Comparison of ENCODE assay signal across 1 cellular context in the genomic region with DNA sequence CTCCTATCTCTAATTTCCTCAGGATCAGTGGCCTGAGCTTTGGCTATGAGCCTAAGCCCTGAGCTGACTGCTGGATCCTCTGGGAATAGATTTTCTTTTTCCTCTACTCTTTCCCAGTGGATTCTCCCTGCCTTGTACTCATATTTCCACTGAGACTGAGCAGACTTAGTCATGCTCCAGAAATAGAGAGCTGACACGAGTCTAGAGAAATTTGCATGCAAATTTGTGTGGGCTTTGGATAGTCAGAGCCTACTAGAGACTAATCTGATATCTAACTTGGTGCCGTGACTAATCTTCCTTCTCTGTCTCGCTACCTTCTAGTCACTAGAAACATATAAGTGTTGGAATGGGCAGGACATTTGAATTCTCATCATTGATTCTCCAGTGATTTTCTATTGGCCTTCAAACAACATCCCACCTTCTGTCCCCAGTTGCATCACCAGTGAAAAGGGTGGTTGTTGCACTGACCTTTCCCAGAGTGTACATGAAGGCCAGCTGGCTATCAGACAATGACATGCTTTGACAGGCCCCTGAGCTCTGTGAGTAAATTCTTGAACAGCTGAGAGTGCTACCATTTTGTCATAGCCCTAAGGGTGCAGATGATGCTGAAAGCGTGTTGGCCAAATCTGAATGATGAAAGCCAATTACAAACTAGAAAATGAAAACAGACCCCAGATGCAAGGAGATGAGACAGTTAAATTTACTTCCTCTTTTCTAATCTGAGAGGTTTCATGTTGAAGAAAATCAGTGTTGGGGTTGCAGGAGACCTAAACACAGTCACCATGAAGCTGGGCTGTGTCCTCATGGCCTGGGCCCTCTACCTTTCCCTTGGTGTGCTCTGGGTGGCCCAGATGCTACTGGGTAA.
TF ChIP-seq lines count a peak whose summit lies in the region.

Gene FCRLA (plus strand): TSS at position 747 of the 865 bp plus-strand sequence. CDS start 36 bp downstream, at position 783.

TF ChIP-seq in K562, 482 proteins besides CTCF, POLR2A, EP300 and RAD21 (continued from another document and continues in another):
- TF ChIP-seq, protein P1, sequence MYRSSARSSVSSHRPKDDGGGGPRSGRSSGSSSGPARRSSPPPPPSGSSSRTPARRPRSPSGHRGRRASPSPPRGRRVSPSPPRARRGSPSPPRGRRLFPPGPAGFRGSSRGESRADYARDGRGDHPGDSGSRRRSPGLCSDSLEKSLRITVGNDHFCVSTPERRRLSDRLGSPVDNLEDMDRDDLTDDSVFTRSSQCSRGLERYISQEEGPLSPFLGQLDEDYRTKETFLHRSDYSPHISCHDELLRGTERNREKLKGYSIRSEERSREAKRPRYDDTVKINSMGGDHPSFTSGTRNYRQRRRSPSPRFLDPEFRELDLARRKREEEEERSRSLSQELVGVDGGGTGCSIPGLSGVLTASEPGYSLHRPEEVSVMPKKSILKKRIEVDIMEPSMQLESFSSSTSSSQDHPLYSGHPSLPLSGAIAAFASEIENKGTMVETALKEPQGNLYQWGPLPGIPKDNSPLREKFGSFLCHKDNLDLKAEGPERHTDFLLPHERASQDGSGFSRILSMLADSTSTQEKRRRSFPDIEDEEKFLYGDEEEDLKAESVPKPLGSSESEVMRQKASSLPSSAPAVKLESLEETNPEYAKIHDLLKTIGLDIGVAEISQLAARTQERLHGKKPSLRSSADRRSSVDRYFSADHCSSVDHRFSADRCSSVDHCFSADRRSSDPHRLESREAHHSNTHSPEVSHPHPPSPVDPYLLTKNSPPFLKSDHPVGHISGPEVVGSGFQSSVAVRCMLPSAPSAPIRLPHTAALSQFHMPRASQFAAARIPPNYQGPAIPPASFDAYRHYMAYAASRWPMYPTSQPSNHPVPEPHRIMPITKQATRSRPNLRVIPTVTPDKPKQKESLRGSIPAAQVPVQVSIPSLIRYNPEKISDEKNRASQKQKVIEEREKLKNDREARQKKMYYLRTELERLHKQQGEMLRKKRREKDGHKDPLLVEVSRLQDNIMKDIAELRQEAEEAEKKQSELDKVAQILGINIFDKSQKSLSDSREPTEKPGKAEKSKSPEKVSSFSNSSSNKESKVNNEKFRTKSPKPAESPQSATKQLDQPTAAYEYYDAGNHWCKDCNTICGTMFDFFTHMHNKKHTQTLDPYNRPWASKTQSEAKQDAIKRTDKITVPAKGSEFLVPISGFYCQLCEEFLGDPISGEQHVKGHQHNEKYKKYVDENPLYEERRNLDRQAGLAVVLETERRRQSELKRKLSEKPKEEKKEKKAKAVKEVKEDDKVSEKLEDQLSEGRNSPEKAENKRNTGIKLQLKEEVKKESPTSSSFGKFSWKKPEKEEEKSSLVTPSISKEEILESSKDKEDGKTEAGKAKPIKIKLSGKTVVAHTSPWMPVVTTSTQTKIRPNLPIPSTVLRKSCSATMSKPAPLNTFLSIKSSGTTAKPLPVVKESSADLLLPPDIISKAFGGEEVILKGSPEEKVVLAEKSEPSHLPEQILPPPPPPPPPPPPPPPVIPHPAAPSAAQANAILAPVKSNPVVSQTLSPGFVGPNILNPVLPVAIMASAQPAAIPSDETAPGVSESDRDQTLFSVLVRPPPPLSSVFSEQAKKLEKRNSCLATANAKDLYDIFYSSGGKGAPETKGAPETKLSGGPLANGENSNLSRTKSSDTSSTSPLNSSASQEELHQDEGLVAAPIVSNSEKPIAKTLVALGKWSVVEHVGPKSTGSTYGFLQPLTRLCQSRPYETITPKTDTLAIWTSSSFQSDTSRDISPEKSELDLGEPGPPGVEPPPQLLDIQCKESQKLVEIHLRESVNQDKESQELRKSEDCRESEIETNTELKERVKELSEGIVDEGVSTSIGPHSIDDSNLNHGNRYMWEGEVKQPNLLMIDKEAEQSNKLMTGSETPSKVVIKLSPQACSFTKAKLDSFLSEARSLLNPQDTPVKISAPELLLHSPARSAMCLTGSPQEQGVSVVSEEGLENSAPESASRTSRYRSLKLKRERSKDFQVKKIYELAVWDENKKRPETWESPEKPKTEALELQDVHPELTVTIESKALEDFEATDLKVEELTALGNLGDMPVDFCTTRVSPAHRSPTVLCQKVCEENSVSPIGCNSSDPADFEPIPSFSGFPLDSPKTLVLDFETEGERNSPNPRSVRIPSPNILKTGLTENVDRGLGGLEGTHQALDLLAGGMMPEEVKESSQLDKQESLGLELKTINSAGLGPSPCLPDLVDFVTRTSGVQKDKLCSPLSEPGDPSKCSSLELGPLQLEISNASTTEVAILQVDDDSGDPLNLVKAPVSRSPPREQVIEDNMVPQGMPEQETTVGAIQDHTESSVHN (IDR thresholded peaks at IDR 0.05; ENCODE audit: borderline replicate concordance in 1 of 2, low read depth in 1 of 2) = peak in 1 of 2 experiments; percentile 85; a peak in 2 of 4 replicates
- no peak for TF ChIP-seq ZNF586 (CRISPR knock-in tag; conservative IDR thresholded peaks at IDR 0.05)
- TF ChIP-seq PCBP2 (IDR thresholded peaks at IDR 0.05; ENCODE audit: low read depth, low read length, poor library complexity, severe bottlenecking) = no peak
- no peak for TF ChIP-seq KLF6 (CRISPR knock-in tag; IDR thresholded peaks at IDR 0.05; ENCODE audit: borderline replicate concordance)
- peak; percentile 68; the same call in 1 of the 2 replicates for TF ChIP-seq CTBP1 (IDR thresholded peaks at IDR 0.05; ENCODE audit: borderline replicate concordance)
- no peak for TF ChIP-seq LARP7 (IDR thresholded peaks at IDR 0.05)
- no peak for TF ChIP-seq NBN (IDR thresholded peaks at IDR 0.05; ENCODE audit: low read depth)
- TF ChIP-seq, protein P2, sequence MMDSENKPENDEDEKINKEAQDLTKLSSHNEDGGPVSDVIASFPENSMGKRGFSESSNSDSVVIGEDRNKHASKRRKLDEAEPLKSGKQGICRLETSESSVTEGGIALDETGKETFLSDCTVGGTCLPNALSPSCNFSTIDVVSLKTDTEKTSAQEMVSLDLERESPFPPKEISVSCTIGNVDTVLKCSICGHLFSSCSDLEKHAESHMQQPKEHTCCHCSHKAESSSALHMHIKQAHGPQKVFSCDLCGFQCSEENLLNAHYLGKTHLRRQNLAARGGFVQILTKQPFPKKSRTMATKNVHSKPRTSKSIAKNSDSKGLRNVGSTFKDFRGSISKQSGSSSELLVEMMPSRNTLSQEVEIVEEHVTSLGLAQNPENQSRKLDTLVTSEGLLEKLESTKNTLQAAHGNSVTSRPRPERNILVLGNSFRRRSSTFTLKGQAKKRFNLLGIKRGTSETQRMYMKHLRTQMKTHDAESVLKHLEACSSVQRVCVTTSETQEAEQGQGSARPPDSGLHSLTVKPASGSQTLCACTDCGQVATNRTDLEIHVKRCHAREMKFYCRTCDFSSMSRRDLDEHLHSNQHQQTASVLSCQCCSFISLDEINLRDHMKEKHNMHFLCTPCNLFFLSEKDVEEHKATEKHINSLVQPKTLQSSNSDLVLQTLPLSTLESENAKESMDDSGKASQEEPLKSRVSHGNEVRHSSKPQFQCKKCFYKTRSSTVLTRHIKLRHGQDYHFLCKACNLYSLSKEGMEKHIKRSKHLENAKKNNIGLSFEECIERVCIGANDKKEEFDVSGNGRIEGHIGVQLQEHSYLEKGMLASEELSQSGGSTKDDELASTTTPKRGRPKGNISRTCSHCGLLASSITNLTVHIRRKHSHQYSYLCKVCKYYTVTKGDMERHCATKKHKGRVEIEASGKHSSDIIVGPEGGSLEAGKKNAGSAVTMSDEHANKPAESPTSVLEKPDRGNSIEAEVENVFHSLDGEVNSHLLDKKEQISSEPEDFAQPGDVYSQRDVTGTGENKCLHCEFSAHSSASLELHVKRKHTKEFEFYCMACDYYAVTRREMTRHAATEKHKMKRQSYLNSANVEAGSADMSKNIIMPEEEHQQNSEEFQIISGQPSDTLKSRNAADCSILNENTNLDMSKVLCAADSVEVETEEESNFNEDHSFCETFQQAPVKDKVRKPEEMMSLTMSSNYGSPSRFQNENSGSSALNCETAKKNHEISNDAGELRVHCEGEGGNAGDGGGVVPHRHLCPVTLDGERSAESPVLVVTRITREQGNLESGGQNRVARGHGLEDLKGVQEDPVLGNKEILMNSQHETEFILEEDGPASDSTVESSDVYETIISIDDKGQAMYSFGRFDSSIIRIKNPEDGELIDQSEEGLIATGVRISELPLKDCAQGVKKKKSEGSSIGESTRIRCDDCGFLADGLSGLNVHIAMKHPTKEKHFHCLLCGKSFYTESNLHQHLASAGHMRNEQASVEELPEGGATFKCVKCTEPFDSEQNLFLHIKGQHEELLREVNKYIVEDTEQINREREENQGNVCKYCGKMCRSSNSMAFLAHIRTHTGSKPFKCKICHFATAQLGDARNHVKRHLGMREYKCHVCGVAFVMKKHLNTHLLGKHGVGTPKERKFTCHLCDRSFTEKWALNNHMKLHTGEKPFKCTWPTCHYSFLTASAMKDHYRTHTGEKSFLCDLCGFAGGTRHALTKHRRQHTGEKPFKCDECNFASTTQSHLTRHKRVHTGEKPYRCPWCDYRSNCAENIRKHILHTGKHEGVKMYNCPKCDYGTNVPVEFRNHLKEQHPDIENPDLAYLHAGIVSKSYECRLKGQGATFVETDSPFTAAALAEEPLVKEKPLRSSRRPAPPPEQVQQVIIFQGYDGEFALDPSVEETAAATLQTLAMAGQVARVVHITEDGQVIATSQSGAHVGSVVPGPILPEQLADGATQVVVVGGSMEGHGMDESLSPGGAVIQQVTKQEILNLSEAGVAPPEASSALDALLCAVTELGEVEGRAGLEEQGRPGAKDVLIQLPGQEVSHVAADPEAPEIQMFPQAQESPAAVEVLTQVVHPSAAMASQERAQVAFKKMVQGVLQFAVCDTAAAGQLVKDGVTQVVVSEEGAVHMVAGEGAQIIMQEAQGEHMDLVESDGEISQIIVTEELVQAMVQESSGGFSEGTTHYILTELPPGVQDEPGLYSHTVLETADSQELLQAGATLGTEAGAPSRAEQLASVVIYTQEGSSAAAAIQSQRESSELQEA (IDR thresholded peaks at IDR 0.05; ENCODE audit: low read depth) = no peak
- TF ChIP-seq, protein P3, sequence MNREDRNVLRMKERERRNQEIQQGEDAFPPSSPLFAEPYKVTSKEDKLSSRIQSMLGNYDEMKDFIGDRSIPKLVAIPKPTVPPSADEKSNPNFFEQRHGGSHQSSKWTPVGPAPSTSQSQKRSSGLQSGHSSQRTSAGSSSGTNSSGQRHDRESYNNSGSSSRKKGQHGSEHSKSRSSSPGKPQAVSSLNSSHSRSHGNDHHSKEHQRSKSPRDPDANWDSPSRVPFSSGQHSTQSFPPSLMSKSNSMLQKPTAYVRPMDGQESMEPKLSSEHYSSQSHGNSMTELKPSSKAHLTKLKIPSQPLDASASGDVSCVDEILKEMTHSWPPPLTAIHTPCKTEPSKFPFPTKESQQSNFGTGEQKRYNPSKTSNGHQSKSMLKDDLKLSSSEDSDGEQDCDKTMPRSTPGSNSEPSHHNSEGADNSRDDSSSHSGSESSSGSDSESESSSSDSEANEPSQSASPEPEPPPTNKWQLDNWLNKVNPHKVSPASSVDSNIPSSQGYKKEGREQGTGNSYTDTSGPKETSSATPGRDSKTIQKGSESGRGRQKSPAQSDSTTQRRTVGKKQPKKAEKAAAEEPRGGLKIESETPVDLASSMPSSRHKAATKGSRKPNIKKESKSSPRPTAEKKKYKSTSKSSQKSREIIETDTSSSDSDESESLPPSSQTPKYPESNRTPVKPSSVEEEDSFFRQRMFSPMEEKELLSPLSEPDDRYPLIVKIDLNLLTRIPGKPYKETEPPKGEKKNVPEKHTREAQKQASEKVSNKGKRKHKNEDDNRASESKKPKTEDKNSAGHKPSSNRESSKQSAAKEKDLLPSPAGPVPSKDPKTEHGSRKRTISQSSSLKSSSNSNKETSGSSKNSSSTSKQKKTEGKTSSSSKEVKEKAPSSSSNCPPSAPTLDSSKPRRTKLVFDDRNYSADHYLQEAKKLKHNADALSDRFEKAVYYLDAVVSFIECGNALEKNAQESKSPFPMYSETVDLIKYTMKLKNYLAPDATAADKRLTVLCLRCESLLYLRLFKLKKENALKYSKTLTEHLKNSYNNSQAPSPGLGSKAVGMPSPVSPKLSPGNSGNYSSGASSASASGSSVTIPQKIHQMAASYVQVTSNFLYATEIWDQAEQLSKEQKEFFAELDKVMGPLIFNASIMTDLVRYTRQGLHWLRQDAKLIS (CRISPR knock-in tag; IDR thresholded peaks at IDR 0.05) = no peak
- no peak for TF ChIP-seq ZNF12 (CRISPR knock-in tag; IDR thresholded peaks at IDR 0.05)
- TF ChIP-seq CHD2 (IDR thresholded peaks at IDR 0.05; ENCODE audit: low read depth, low read length) = no peak
- peak; percentile 35; the same call in 1 of the 2 replicates for TF ChIP-seq NR2C1 (IDR thresholded peaks at IDR 0.05)
- TF ChIP-seq NR2C1 (tag; IDR thresholded peaks at IDR 0.05) = peak; percentile 40
- TF ChIP-seq FOS (IDR thresholded peaks at IDR 0.05; ENCODE audit: extremely low read depth, insufficient read length) = no peak
- no peak for TF ChIP-seq RB1 (IDR thresholded peaks at IDR 0.05; ENCODE audit: low read depth)
- no peak for TF ChIP-seq CLOCK (CRISPR knock-in tag; IDR thresholded peaks at IDR 0.05; ENCODE audit: borderline replicate concordance)
- no peak for TF ChIP-seq SMARCC2 (IDR thresholded peaks at IDR 0.05; ENCODE audit: low read depth)
- TF ChIP-seq MAFK (IDR thresholded peaks at IDR 0.05; ENCODE audit: low read length) = no peak
- no peak for TF ChIP-seq ZNF197 (CRISPR knock-in tag; IDR thresholded peaks at IDR 0.05; ENCODE audit: low read depth)
- peak; percentile 81 for TF ChIP-seq HDAC2 (IDR thresholded peaks at IDR 0.05)
- no peak for TF ChIP-seq STAT5A (IDR thresholded peaks at IDR 0.05; ENCODE audit: borderline replicate concordance, low read length)
- TF ChIP-seq RBM39 (optimal IDR thresholded peaks at IDR 0.05; ENCODE audit: low read depth, low read length) = no peak
- no peak for TF ChIP-seq TBL1XR1 (IDR thresholded peaks at IDR 0.05; ENCODE audit: low read length in 2 of 2)
- TF ChIP-seq RNF219 (CRISPR knock-in tag; IDR thresholded peaks at IDR 0.05) = no peak
